8 cellular contexts compared by ENCODE assay signal in genomic region chr5:169583101-169583423, GRCh38. TPM values are rescaled to one million over a fixed set of nuclear protein-coding genes. Genes with fewer than 3 reads are reported as not detected.
DNase-seq lines count a peak whose midpoint lies in the region; ATAC-seq lines count a peak whose summit lies in the region.

No MANE protein-coding gene starts in this region.

- H3K4me3 ChIP-seq in CD4-positive, CD25-positive, alpha-beta regulatory T cell (ENCODE audit: low read depth, low read length): peak overlapping the region; percentile 91
- peak overlapping the region; percentile 84 for H3K4me3 ChIP-seq in H7 (ENCODE audit: insufficient read depth, low read depth, low read length)
- H3K4me3 ChIP-seq in SK-N-MC: peak overlapping the region; percentile 97
- peak overlapping the region; percentile 71 for H3K4me3 ChIP-seq in skeletal muscle cell (ENCODE audit: low read depth, low read length)

- no peak for DNase-seq in CD4-positive, CD25-positive, alpha-beta regulatory T cell
- DNase-seq in H7 (no peak), SK-N-MC (ENCODE audit: low read depth, low spot score) (no peak), Right ventricle myocardium superior (no peak), skeletal muscle cell (ENCODE audit: low read depth) (no peak), dedifferentiated amniotic fluid mesenchymal stem cell (ENCODE audit: extremely low spot score) (no peak), T-helper 9 cell (no peak)
- DNase-seq in stimulated activated CD4-positive, alpha-beta T cell treated with anti-CD3 and anti-CD28 coated beads, Interleukin-12 subunit alpha, Interleukin-12 subunit beta, amount 100 ng/mL, for 4 hours: no peak

- H3K4me1 ChIP-seq in CD4-positive, CD25-positive, alpha-beta regulatory T cell (ENCODE audit: control insufficient read depth, insufficient read depth, low read length, poor library complexity, severe bottlenecking): peaks cover 16% of the 10 kb centered on the region

- no peak for ATAC-seq in CD4-positive, CD25-positive, alpha-beta regulatory T cell (ENCODE audit: low read depth in 2 of 2)
- peak; percentile 61 for ATAC-seq in Right ventricle myocardium superior (ENCODE audit: poor library complexity)

- H3K4me3 Mint-ChIP-seq in CD4-positive, CD25-positive, alpha-beta regulatory T cell: peak overlapping the region; percentile 93 to 100 (median 98)

- H3K27ac ChIP-seq in CD4-positive, CD25-positive, alpha-beta regulatory T cell (ENCODE audit: insufficient read depth, low read length, poor library complexity, severe bottlenecking): peak overlapping the region; percentile 75
- H3K27ac ChIP-seq in SK-N-MC: no peak overlapping the region

- peaks cover 8% of the 10 kb centered on the region for H3K27me3 Mint-ChIP-seq in CD4-positive, CD25-positive, alpha-beta regulatory T cell

- intact Hi-C loops in Right ventricle myocardium superior (cut with DNase I): loop anchor here (5.0 kb wide), 1 partner anchor 596 kb away; no protein-coding TSS in a partner anchor

- H3K9me3 Mint-ChIP-seq in CD4-positive, CD25-positive, alpha-beta regulatory T cell: peaks cover 0 to 2% (median 0%) of the 10 kb centered on the region in 7 donors

- peak overlapping the region; percentile 22 to 98 (median 94) for H3K27ac Mint-ChIP-seq in CD4-positive, CD25-positive, alpha-beta regulatory T cell

- H3K4me1 Mint-ChIP-seq in CD4-positive, CD25-positive, alpha-beta regulatory T cell: peaks cover 9 to 60% (median 29%) of the 10 kb centered on the region in 4 donors

- H3K27me3 ChIP-seq in CD4-positive, CD25-positive, alpha-beta regulatory T cell (ENCODE audit: control insufficient read depth, insufficient read depth, low read length): peaks cover 2% of the 10 kb centered on the region
- H3K27me3 ChIP-seq in H7 (ENCODE audit: control insufficient read depth, insufficient read depth, low read length): no peaks in the 10 kb centered on the region

- peaks cover under 1% of the 10 kb centered on the region for H3K36me3 Mint-ChIP-seq in CD4-positive, CD25-positive, alpha-beta regulatory T cell

- no peaks in the 10 kb centered on the region for H3K36me3 ChIP-seq in CD4-positive, CD25-positive, alpha-beta regulatory T cell (ENCODE audit: control insufficient read depth, insufficient read depth, low read length)
- H3K36me3 ChIP-seq in H7 (replicated peaks; ENCODE audit: control insufficient read depth, insufficient read depth, low read length) (no peaks in the 10 kb centered on the region), SK-N-MC (ENCODE audit: insufficient read depth, low read length) (peaks cover 7% of the 10 kb centered on the region; the same call in 1 of the 2 replicates)

- no peaks in the 10 kb centered on the region for H3K9me3 ChIP-seq in CD4-positive, CD25-positive, alpha-beta regulatory T cell (ENCODE audit: control insufficient read depth in 2 of 2, low read length in 2 of 2)
- no peaks in the 10 kb centered on the region for H3K9me3 ChIP-seq in SK-N-MC (ENCODE audit: low read depth, low read length)

- H3K9ac ChIP-seq in SK-N-MC (ENCODE audit: insufficient read length): peak overlapping the region; percentile 99

RNA-seq across cellular contexts. Expression of gene SPDL1, which starts 0.5 kb away (rescaled TPM):
- total RNA-seq in CD4-positive, CD25-positive, alpha-beta regulatory T cell: 11.5 TPM
- 1 to 10 TPM; 3.4 to 9.2 (median 6.6) TPM for polyA plus RNA-seq in CD4-positive, CD25-positive, alpha-beta regulatory T cell
- total RNA-seq in H7 (2014; rRNA removed; shearing (Covaris generic)): 31.2 and 43.1 TPM in 2 replicates
- 3.4 TPM for total RNA-seq in Right ventricle myocardium superior

RNA-seq across cellular contexts. Expression of gene DOCK2, which starts 54.0 kb away (rescaled TPM):
- 354 TPM for total RNA-seq in CD4-positive, CD25-positive, alpha-beta regulatory T cell
- 10 to 100 TPM; 65.9 to 76.0 (median 69.4) TPM for polyA plus RNA-seq in CD4-positive, CD25-positive, alpha-beta regulatory T cell
- 2.6 and 3.3 TPM in 2 replicates for total RNA-seq in H7 (2014; rRNA removed; shearing (Covaris generic))
- total RNA-seq in Right ventricle myocardium superior: 6.3 TPM

Comparison
In these comparisons a context has a peak if more than half of its experiments do, and no peak if none do; other contexts are left out.
1. RNA of gene DOCK2, which starts 54.0 kb away (total RNA-seq): 354 TPM in CD4-positive, CD25-positive, alpha-beta regulatory T cell (single experiment); 6.3 TPM in Right ventricle myocardium superior (single experiment) and 2.6 to 3.3 TPM in H7; every median in the first group is over 10 times any median in the second.
2. Peak in every context shown above with its lines, with median percentiles within 50 percentile points of each other: H3K4me3 ChIP-seq.